Comparison of ENCODE assay signal across 22 cellular contexts in the genomic region with DNA sequence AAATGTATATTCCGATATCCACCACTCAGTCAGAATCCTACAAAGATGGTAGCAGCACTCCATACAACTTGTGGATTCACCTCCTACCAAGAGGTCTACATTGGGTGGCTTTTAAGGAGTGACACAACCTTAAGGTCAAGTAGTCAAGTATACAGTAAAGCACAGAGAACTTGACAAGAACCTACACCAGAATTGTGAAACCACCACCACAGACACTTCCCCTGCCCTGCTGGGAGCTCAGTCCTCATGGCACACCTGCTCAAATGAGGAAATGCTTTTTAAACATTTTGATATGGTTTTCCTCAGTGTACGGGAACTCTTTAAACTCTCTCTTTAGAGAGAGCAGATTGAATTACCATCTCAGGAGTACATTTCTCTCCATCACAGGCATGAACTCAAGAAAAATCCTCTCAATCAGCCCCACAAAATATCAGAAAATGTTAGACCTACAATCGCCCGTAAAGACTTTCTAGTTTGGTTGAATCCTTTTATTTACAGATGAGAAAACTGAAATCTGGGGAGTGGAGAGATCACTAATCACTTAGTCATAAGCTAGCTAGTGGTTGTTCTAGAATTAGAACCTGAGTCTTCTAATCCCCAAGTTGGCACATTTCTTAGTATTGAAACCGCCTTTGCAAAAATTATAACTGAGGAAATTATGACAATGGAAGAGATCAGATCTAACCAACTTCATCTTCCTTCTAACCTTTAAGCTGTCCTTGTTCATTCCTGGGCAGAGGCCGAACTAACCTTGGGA. TPM values are rescaled to one million over a fixed set of nuclear protein-coding genes. Genes with fewer than 3 reads are reported as not detected.
DNase-seq lines count a peak whose midpoint lies in the region; ATAC-seq and TF ChIP-seq lines count a peak whose summit lies in the region.
"Had no signal": no experiment of that assay in that cellular context is flagged by ENCODE, and none has a peak within 500 bp of the region (broad histone marks: within the 10 kb centered on the region; RNA-seq: fewer than 3 reads in every experiment).

No MANE protein-coding gene starts in this region.

- H3K27me3 Mint-ChIP-seq in naive thymus-derived CD4-positive, alpha-beta T cell, result peaks cover 17 to 43% (median 25%) of the 10 kb centered on the region in 5 donors

- H2AFZ ChIP-seq in Loucy (ENCODE audit: low read length), result 0 out of 2 replicates have a peak overlapping the region, but pooled peaks have one; percentile 19
- H2AFZ ChIP-seq: GM23248 had no signal

- H3K27me3 ChIP-seq in Loucy (ENCODE audit: insufficient read depth, low read length, poor library complexity, severe bottlenecking), result no peaks in the 10 kb centered on the region
- H3K27me3 ChIP-seq in naive thymus-derived CD4-positive, alpha-beta T cell (ENCODE audit: control insufficient read depth in 2 of 2, insufficient read depth in 2 of 2, low read length in 2 of 2), result no peaks in the 10 kb centered on the region
- H3K27me3 ChIP-seq: BE2C, heart left ventricle, Peyer's patch, vagina had no signal

- no peaks in the 10 kb centered on the region for H3K36me3 Mint-ChIP-seq in naive thymus-derived CD4-positive, alpha-beta T cell
- H3K36me3 Mint-ChIP-seq: naive thymus-derived CD8-positive, alpha-beta T cell had no signal

- H3K9me3 ChIP-seq in Loucy (ENCODE audit: insufficient read depth, low read depth, low read length), result no peaks in the 10 kb centered on the region
- no peaks in the 10 kb centered on the region for H3K9me3 ChIP-seq in naive thymus-derived CD4-positive, alpha-beta T cell (ENCODE audit: control insufficient read depth in 2 of 3, low read length in 3 of 3)
- H3K9me3 ChIP-seq: BE2C, heart left ventricle, Peyer's patch, vagina had no signal

- H3K4me2 ChIP-seq in Loucy (ENCODE audit: low read depth, low read length, poor library complexity, severe bottlenecking), result no peak overlapping the region

- no peak for TF ChIP-seq POLR2A in GM18505 (IDR thresholded peaks at IDR 0.05; ENCODE audit: borderline replicate concordance, extremely low read depth, insufficient read depth, insufficient read length)

- peaks cover 0 to 7% (median 0%) of the 10 kb centered on the region in 11 donors for H3K9me3 Mint-ChIP-seq in naive thymus-derived CD4-positive, alpha-beta T cell
- H3K9me3 Mint-ChIP-seq: activated naive CD4-positive, alpha-beta T cell treated with anti-CD3 and anti-CD28 coated beads for 36 hours; endodermal cell; IgD-negative memory B cell had no signal

- no peaks in the 10 kb centered on the region for H3K9me2 ChIP-seq in Loucy (replicated peaks; ENCODE audit: low read depth, low read length)

- DNase-seq in SKM-1 (lab: John Stamatoyannopoulos, UW; ENCODE audit: unreplicated experiment) (peak; percentile 36), GDM1 (lab: John Stamatoyannopoulos, UW) (no peak)
- no peak for DNase-seq in naive thymus-derived CD4-positive, alpha-beta T cell
- DNase-seq in activated T-cell treated with anti-CD3 and anti-CD28 coated beads, Interleukin-2, amount 50 U/mL, for 1 hour, result no peak
- DNase-seq: activated naive CD4-positive, alpha-beta T cell treated with anti-CD3 and anti-CD28 coated beads for 36 hours; activated T-cell treated with anti-CD3 and anti-CD28 coated beads for 4 hours; BE2C; DMS 273 treated with DMSO at 0.1 percent for 48 hours; GM23248; heart left ventricle; NCI-H1436; NCI-H526 treated with DMSO at 0.1 percent for 48 hours; stimulated activated CD4-positive, alpha-beta T cell treated with anti-CD3 and anti-CD28 coated beads, Interleukin-2, amount 100 ng/mL, for 24 hours had no signal

- no peak overlapping the region for H3K27ac Mint-ChIP-seq in naive thymus-derived CD4-positive, alpha-beta T cell
- H3K27ac Mint-ChIP-seq: activated naive CD4-positive, alpha-beta T cell treated with anti-CD3 and anti-CD28 coated beads for 36 hours; endodermal cell; IgD-negative memory B cell; naive thymus-derived CD8-positive, alpha-beta T cell had no signal

- peak; percentile 66 for ATAC-seq in GM18505 (IDR thresholded peaks at IDR 0.05; ENCODE audit: unreplicated experiment)
- ATAC-seq in naive thymus-derived CD4-positive, alpha-beta T cell, result peak; percentile 48
- ATAC-seq in HG02678 (IDR thresholded peaks at IDR 0.05; ENCODE audit: unreplicated experiment), result no peak
- ATAC-seq: heart left ventricle; naive thymus-derived CD8-positive, alpha-beta T cell; SK-N-SH treated with all-trans-retinoic acid at 6 μM for 48 hours had no signal

- H3K4me3 ChIP-seq in Loucy (ENCODE audit: low read length, poor library complexity, severe bottlenecking), result no peak overlapping the region
- no peak overlapping the region for H3K4me3 ChIP-seq in naive thymus-derived CD4-positive, alpha-beta T cell (ENCODE audit: low read length)
- H3K4me3 ChIP-seq: GM23248, heart left ventricle, Peyer's patch, vagina had no signal

- TF ChIP-seq CTCF in Loucy (conservative IDR thresholded peaks at IDR 0.05; ENCODE audit: low read length), result no peak

- POLR2A ChIA-PET in naive thymus-derived CD4-positive, alpha-beta T cell (lab: Charles Lee), result no interaction called here

- H3F3A ChIP-seq in Loucy (ENCODE audit: low read depth), result no peaks in the 10 kb centered on the region

- H3K27ac ChIP-seq in naive thymus-derived CD4-positive, alpha-beta T cell (ENCODE audit: low read depth, low read length), result no peak overlapping the region
- H3K27ac ChIP-seq: GM23248, heart left ventricle, Peyer's patch, vagina had no signal

- H3K4me3 Mint-ChIP-seq in naive thymus-derived CD4-positive, alpha-beta T cell, result no peak overlapping the region
- H3K4me3 Mint-ChIP-seq: activated naive CD4-positive, alpha-beta T cell treated with anti-CD3 and anti-CD28 coated beads for 36 hours; endodermal cell; IgD-negative memory B cell; naive thymus-derived CD8-positive, alpha-beta T cell had no signal

- CTCF ChIA-PET in naive thymus-derived CD4-positive, alpha-beta T cell (lab: Charles Lee), result no interaction called here

- H4K20me1 ChIP-seq in Loucy (ENCODE audit: insufficient read depth, low read length, poor library complexity, severe bottlenecking), result no peaks in the 10 kb centered on the region

- H3K79me2 ChIP-seq in Loucy (ENCODE audit: insufficient read depth, low read length), result no peaks in the 10 kb centered on the region

- H3K4me1 Mint-ChIP-seq in naive thymus-derived CD4-positive, alpha-beta T cell, result no peaks in the 10 kb centered on the region

- no peak overlapping the region for H3K9ac ChIP-seq in Loucy (ENCODE audit: low read depth, low read length, poor library complexity, severe bottlenecking)
- H3K9ac ChIP-seq: GM23248 had no signal

- no peaks in the 10 kb centered on the region for H3K36me3 ChIP-seq in Loucy (ENCODE audit: insufficient read depth, low read length)
- no peaks in the 10 kb centered on the region for H3K36me3 ChIP-seq in naive thymus-derived CD4-positive, alpha-beta T cell (ENCODE audit: control insufficient read depth in 2 of 3, insufficient read depth in 3 of 3, low read length in 3 of 3)
- H3K36me3 ChIP-seq: BE2C, heart left ventricle, Peyer's patch, vagina had no signal

- H3K4me1 ChIP-seq in Loucy (ENCODE audit: insufficient read depth, low read length, poor library complexity, severe bottlenecking), result no peaks in the 10 kb centered on the region
- H3K4me1 ChIP-seq in naive thymus-derived CD4-positive, alpha-beta T cell (ENCODE audit: control insufficient read depth in 2 of 2, insufficient read depth in 2 of 2, low read length in 2 of 2), result no peaks in the 10 kb centered on the region
- H3K4me1 ChIP-seq: BE2C, heart left ventricle, Peyer's patch, vagina had no signal

- intact Hi-C loops in naive thymus-derived CD4-positive, alpha-beta T cell (cut with micrococcal nuclease), result no loop called here

RNA-seq across cellular contexts. Expression of gene NR4A3, which starts 38.5 kb away (rescaled TPM):
- total RNA-seq in naive thymus-derived CD4-positive, alpha-beta T cell, result 10 to 100 TPM in 2 of 5 experiments, 1 to 10 TPM in 1, under 1 TPM in 2; 0.08 to 20.2 (median 5.6) TPM
- not detected for polyA plus RNA-seq in naive thymus-derived CD4-positive, alpha-beta T cell
